Comparison of ENCODE assay signal across 33 cellular contexts in genomic region chr11:125587480-125587879, GRCh38.
"Had no signal": no experiment of that assay in that cellular context is flagged by ENCODE, and none has a peak within 500 bp of the region (broad histone marks: within the 10 kb centered on the region; RNA-seq: fewer than 3 reads in every experiment).

No MANE protein-coding gene starts in this region.

- ATAC-seq: activated CD8-positive, alpha-beta T cell treated with anti-CD3 and anti-CD28 coated beads, Interleukin-2, amount 10 ng/mL, durations not matched to agents 7 days and 5 days; gastroesophageal sphincter; heart right ventricle; T-helper 17 cell had no signal

- H3K4me1 ChIP-seq: colonic mucosa had no signal

- H3K27ac ChIP-seq: brain microvascular endothelial cell, colonic mucosa, epithelial cell of prostate, esophagus squamous epithelium, gastroesophageal sphincter, heart right ventricle, WERI-Rb-1 had no signal

- H3K9me3 ChIP-seq: colonic mucosa, esophagus squamous epithelium, gastroesophageal sphincter, heart right ventricle had no signal

- H3K27me3 Mint-ChIP-seq: activated CD4-positive, alpha-beta memory T cell treated with anti-CD3 and anti-CD28 coated beads for 36 hours; activated CD4-positive, alpha-beta T cell treated with anti-CD3 and anti-CD28 coated beads for 36 hours; activated CD4-positive, alpha-beta T cell treated with anti-CD3 and anti-CD28 coated beads, Interleukin-2, amount 10 ng/mL, durations not matched to agents 24 days and 14 days; activated naive CD8-positive, alpha-beta T cell; activated T-helper 17 cell treated with anti-CD3 and anti-CD28 coated beads, Interleukin-2, amount 50 U/mL, for 72 hours; central memory CD8-positive, alpha-beta T cell; T-helper 17 cell had no signal

- FAIRE-seq: astrocyte, bronchial epithelial cell, endometrium, endothelial cell of umbilical vein had no signal

- H3K4me1 Mint-ChIP-seq: activated T-helper 17 cell treated with anti-CD3 and anti-CD28 coated beads, Interleukin-2, amount 50 U/mL, for 72 hours had no signal

- H3K27ac Mint-ChIP-seq: activated CD4-positive, alpha-beta T cell treated with anti-CD3 and anti-CD28 coated beads, Interleukin-2, amount 10 ng/mL, durations not matched to agents 24 days and 14 days; activated CD8-positive, alpha-beta T cell treated with anti-CD3 and anti-CD28 coated beads, Interleukin-2, amount 10 ng/mL, durations not matched to agents 7 days and 5 days; activated naive CD8-positive, alpha-beta T cell had no signal

- H3K4me3 ChIP-seq: colonic mucosa, esophagus squamous epithelium, gastroesophageal sphincter, heart right ventricle had no signal

- H3K27me3 ChIP-seq: brain microvascular endothelial cell, colonic mucosa, esophagus squamous epithelium, gastroesophageal sphincter, heart right ventricle had no signal

- H3K36me3 ChIP-seq: colonic mucosa had no signal

- DNase-seq: activated CD4-positive, alpha-beta memory T cell treated with anti-CD3 and anti-CD28 coated beads for 36 hours; activated CD4-positive, alpha-beta T cell treated with anti-CD3 and anti-CD28 coated beads for 36 hours; activated CD4-positive, alpha-beta T cell treated with anti-CD3 and anti-CD28 coated beads, Interleukin-2, amount 10 ng/mL, durations not matched to agents 24 days and 14 days; activated CD4-positive, CD25-positive, alpha-beta regulatory T cell; activated CD4-positive, CD25-positive, alpha-beta regulatory T cell treated with anti-CD3 and anti-CD28 coated beads, Interleukin-2, amount 50 U/mL, for 72 hours; activated CD8-positive, alpha-beta memory T cell treated with anti-CD3 and anti-CD28 coated beads, Interleukin-2, amount 50 U/mL, for 48 hours; activated CD8-positive, alpha-beta T cell treated with anti-CD3 and anti-CD28 coated beads, Interleukin-2, amount 10 ng/mL, durations not matched to agents 7 days and 5 days; activated effector memory CD4-positive, alpha-beta T cell treated with Interleukin-2 at 50 U/mL for 16 hours; activated gamma-delta T cell treated with Interleukin-2 at 50 U/mL for 16 hours; activated naive CD4-positive, alpha-beta T cell treated with anti-CD3 and anti-CD28 coated beads, Interleukin-2, amount 50 U/mL, for 16 hours; activated naive CD4-positive, alpha-beta T cell treated with Interleukin-2 at 50 U/mL for 16 hours; activated T-cell treated with anti-CD3 and anti-CD28 coated beads for 4 hours; amniotic stem cell; brain microvascular endothelial cell; colonic mucosa; effector CD8-positive, alpha-beta T cell; esophagus squamous epithelium; foreskin melanocyte; heart right ventricle; T-helper 1 cell; T-helper 17 cell; T1000; WERI-Rb-1 had no signal

- H3K9me3 Mint-ChIP-seq: activated CD4-positive, alpha-beta memory T cell treated with anti-CD3 and anti-CD28 coated beads for 36 hours; activated CD4-positive, alpha-beta T cell treated with anti-CD3 and anti-CD28 coated beads, Interleukin-2, amount 10 ng/mL, durations not matched to agents 24 days and 14 days; activated T-helper 17 cell treated with anti-CD3 and anti-CD28 coated beads, Interleukin-2, amount 50 U/mL, for 72 hours; central memory CD8-positive, alpha-beta T cell; T-helper 2 cell treated with Interferon-gamma antibody and Interleukin-4, amounts not matched to agents 5 μg/mL and 100 μg/mL, for 36 hours had no signal

- H3K4me3 Mint-ChIP-seq: activated CD4-positive, alpha-beta memory T cell treated with anti-CD3 and anti-CD28 coated beads for 36 hours; activated CD4-positive, alpha-beta T cell treated with anti-CD3 and anti-CD28 coated beads for 36 hours; activated CD4-positive, alpha-beta T cell treated with anti-CD3 and anti-CD28 coated beads, Interleukin-2, amount 10 ng/mL, durations not matched to agents 24 days and 14 days; activated CD8-positive, alpha-beta T cell treated with anti-CD3 and anti-CD28 coated beads, Interleukin-2, amount 10 ng/mL, durations not matched to agents 7 days and 5 days; activated naive CD8-positive, alpha-beta T cell; central memory CD8-positive, alpha-beta T cell; T-helper 17 cell had no signal
